Comparison of ENCODE assay signal across 12 cellular contexts in genomic region chr22:43159484-43160178, GRCh38. TPM values are rescaled to one million over a fixed set of nuclear protein-coding genes. Genes with fewer than 3 reads are reported as not detected.
A peak's percentile ranks its signal among the peaks of the same experiment; 100 is the strongest.
DNase-seq lines count a peak whose midpoint lies in the region; ATAC-seq and TF ChIP-seq lines count a peak whose summit lies in the region.
"Had no signal": no experiment of that assay in that cellular context is flagged by ENCODE, and none has a peak within 500 bp of the region (broad histone marks: within the 10 kb centered on the region; RNA-seq: fewer than 3 reads in every experiment).

No MANE protein-coding gene starts in this region.

- H3K27ac ChIP-seq in OCI-LY7 (ENCODE audit: low read depth, low read length, poor library complexity, severe bottlenecking): no peak overlapping the region
- H3K27ac ChIP-seq in suprapubic skin: no peak overlapping the region
- H3K27ac ChIP-seq in Karpas-422 (ENCODE audit: low read length): no peak overlapping the region
- H3K27ac ChIP-seq: thoracic aorta had no signal

- no peaks in the 10 kb centered on the region for H3K4me1 ChIP-seq in OCI-LY7 (ENCODE audit: insufficient read depth, low read length, poor library complexity, severe bottlenecking)
- peaks cover 75% of the 10 kb centered on the region for H3K4me1 ChIP-seq in suprapubic skin
- H3K4me1 ChIP-seq in Karpas-422 (ENCODE audit: low read length): no peaks in the 10 kb centered on the region

- intact Hi-C loops in OCI-LY7 (cut with micrococcal nuclease; ENCODE audit: unreplicated experiment): no loop called here

- H3K4me3 ChIP-seq in OCI-LY7 (ENCODE audit: low read depth, low read length, poor library complexity, severe bottlenecking): no peak overlapping the region
- H3K4me3 ChIP-seq in fibroblast of pulmonary artery (replicated peaks; ENCODE audit: low read depth, low read length): no peak overlapping the region
- no peak overlapping the region for H3K4me3 ChIP-seq in suprapubic skin
- no peak overlapping the region for H3K4me3 ChIP-seq in Karpas-422 (ENCODE audit: low read length)
- H3K4me3 ChIP-seq: thoracic aorta had no signal

- H3K4me2 ChIP-seq in OCI-LY7 (ENCODE audit: low read length): no peak overlapping the region
- H3K4me2 ChIP-seq in Karpas-422 (ENCODE audit: low read depth, low read length, poor library complexity, severe bottlenecking): no peak overlapping the region

- H3K9ac ChIP-seq in Karpas-422 (ENCODE audit: low read length): no peak overlapping the region

- no peaks in the 10 kb centered on the region for H3K27me3 ChIP-seq in suprapubic skin
- H3K27me3 ChIP-seq in Karpas-422 (ENCODE audit: low read length): no peaks in the 10 kb centered on the region

- TF ChIP-seq CTCF in OCI-LY7 (conservative IDR thresholded peaks at IDR 0.05; ENCODE audit: low read length) (peak; percentile 49), fibroblast of pulmonary artery (IDR thresholded peaks at IDR 0.05; ENCODE audit: low read length, missing control alignments) (peak; percentile 22), suprapubic skin (IDR thresholded peaks at IDR 0.05) (peak; percentile 23 to 56)

- no peak for TF ChIP-seq POLR2A in suprapubic skin (IDR thresholded peaks at IDR 0.05)

- H4K20me1 ChIP-seq in OCI-LY7 (ENCODE audit: insufficient read depth, low read length) (no peaks in the 10 kb centered on the region), Karpas-422 (ENCODE audit: insufficient read depth, low read depth, low read length) (no peaks in the 10 kb centered on the region)

- no peak for TF ChIP-seq EP300 in suprapubic skin (IDR thresholded peaks at IDR 0.05)

- no peak for ATAC-seq in HG03469 (IDR thresholded peaks at IDR 0.05; ENCODE audit: unreplicated experiment)
- ATAC-seq: activated T-cell treated with anti-CD3 and anti-CD28 coated beads, Interleukin-2, amount 50 U/mL, for 4 hours; effector memory CD8-positive, alpha-beta T cell had no signal

- BruUV-seq in OCI-LY7 (replicated peaks; lab: Mats Ljungman, UMichigan): no TSS peak

- 20% methylated on average over 2 of the region's 18 CpGs for WGBS in suprapubic skin

- H3K79me2 ChIP-seq in OCI-LY7 (ENCODE audit: insufficient read depth, low read depth, low read length) (no peaks in the 10 kb centered on the region), Karpas-422 (ENCODE audit: low read length) (no peaks in the 10 kb centered on the region)

- H2AFZ ChIP-seq in OCI-LY7 (ENCODE audit: low read length): no peak overlapping the region
- no peak overlapping the region for H2AFZ ChIP-seq in Karpas-422 (ENCODE audit: low read length)

- H3K36me3 ChIP-seq in OCI-LY7 (ENCODE audit: insufficient read depth, low read length) (no peaks in the 10 kb centered on the region), suprapubic skin (peaks cover 31% of the 10 kb centered on the region), Karpas-422 (ENCODE audit: insufficient read depth, low read length) (no peaks in the 10 kb centered on the region)

- CTCF ChIA-PET in OCI-LY7 (lab: Charles Lee; ENCODE audit: unreplicated experiment): no interaction called here

- H3K9me3 ChIP-seq in OCI-LY7 (ENCODE audit: low read length) (no peaks in the 10 kb centered on the region), suprapubic skin (no peaks in the 10 kb centered on the region), Karpas-422 (ENCODE audit: low read length) (no peaks in the 10 kb centered on the region)
- H3K9me3 ChIP-seq: thoracic aorta had no signal

- POLR2A ChIA-PET in OCI-LY7 (lab: Charles Lee): no interaction called here

- DNase-seq in NCI-H748 (lab: John Stamatoyannopoulos, UW; ENCODE audit: unreplicated experiment): peak; percentile 48
- no peak for DNase-seq in NCI-H748 treated with DMSO at 0.1 percent for 48 hours (lab: John Stamatoyannopoulos, UW)
- no peak for DNase-seq in OCI-LY7 (ENCODE audit: low spot score)
- DNase-seq in fibroblast of pulmonary artery (ENCODE audit: low read depth): peak; percentile 20
- DNase-seq in suprapubic skin (ENCODE audit: low spot score in 2 of 2): no peak
- no peak for DNase-seq in Karpas-422
- no peak for DNase-seq in NCI-H510A treated with DMSO at 0.1 percent for 48 hours (lab: John Stamatoyannopoulos, UW)
- DNase-seq: activated T-cell treated with anti-CD3 and anti-CD28 coated beads, Interleukin-2, amount 50 U/mL, for 4 hours; effector memory CD8-positive, alpha-beta T cell; NCI-H1092 treated with DMSO at 0.1 percent for 48 hours had no signal

- no peaks in the 10 kb centered on the region for H3K9me2 ChIP-seq in OCI-LY7 (ENCODE audit: insufficient read depth, low read length)
- no peaks in the 10 kb centered on the region for H3K9me2 ChIP-seq in Karpas-422 (replicated peaks; ENCODE audit: insufficient read depth, low read length)

RNA-seq across cellular contexts. Expression of gene TSPO, which starts 8.3 kb away (rescaled TPM):
- 47.1 and 59.6 TPM in 2 replicates for total RNA-seq in OCI-LY7 (2014; rRNA removed; shearing (Covaris generic))
- total RNA-seq in OCI-LY7 (2022) (55.5 and 69.9 TPM in 2 replicates), suprapubic skin (100 to 1,000 TPM; 346 to 897 (median 746) TPM)
- total RNA-seq in Karpas-422 (2014; rRNA removed; shearing (Covaris generic); ENCODE audit: low replicate concordance): 0.54 and 3.8 TPM in 2 replicates

RNA-seq across cellular contexts. Expression of gene MCAT, which starts 16.4 kb away (rescaled TPM):
- total RNA-seq in OCI-LY7 (2014; rRNA removed; shearing (Covaris generic)): 28.4 and 30.6 TPM in 2 replicates
- total RNA-seq in OCI-LY7 (2022) (23.1 and 33.2 TPM in 2 replicates), suprapubic skin (10 to 100 TPM; 21.1 to 38.0 (median 25.2) TPM)
- 15.0 and 29.5 TPM in 2 replicates for total RNA-seq in Karpas-422 (2014; rRNA removed; shearing (Covaris generic); ENCODE audit: low replicate concordance)

RNA-seq across cellular contexts. Expression of gene TTLL12, which starts 27.3 kb away (rescaled TPM):
- total RNA-seq in OCI-LY7 (2014; rRNA removed; shearing (Covaris generic)): 66.7 and 71.5 TPM in 2 replicates
- total RNA-seq in OCI-LY7 (2022) (62.6 and 66.5 TPM in 2 replicates), suprapubic skin (10 to 100 TPM; 43.6 to 93.9 (median 81.4) TPM)
- total RNA-seq in Karpas-422 (2014; rRNA removed; shearing (Covaris generic); ENCODE audit: low replicate concordance): 31.2 and 53.0 TPM in 2 replicates

RNA-seq across cellular contexts. Expression of gene BIK, which starts 49.1 kb away (rescaled TPM):
- total RNA-seq in OCI-LY7 (2014; rRNA removed; shearing (Covaris generic)): 104 and 143 TPM in 2 replicates
- total RNA-seq in OCI-LY7 (2022): 67.6 and 88.4 TPM in 2 replicates
- 10 to 100 TPM in 1 of 4 donors, 1 to 10 TPM in 3; 6.1 to 11.3 (median 7.3) TPM for total RNA-seq in suprapubic skin
- 0.71 TPM in 1 of 2 replicates, not detected in the other for total RNA-seq in Karpas-422 (2014; rRNA removed; shearing (Covaris generic); ENCODE audit: low replicate concordance)
- total RNA-seq: thoracic aorta had no signal

Comparison
In these comparisons a context has a peak if more than half of its experiments do, and no peak if none do; other contexts are left out.
1. DNase-seq: peak in NCI-H748 (single experiment) and fibroblast of pulmonary artery (single experiment); none in NCI-H748 treated with DMSO at 0.1 percent for 48 hours (single experiment), OCI-LY7 (single experiment), suprapubic skin (0 of 2), Karpas-422 (single experiment) and NCI-H510A treated with DMSO at 0.1 percent for 48 hours (single experiment).
2. RNA of gene TSPO, which starts 8.3 kb away (total RNA-seq): 346 to 897 TPM in suprapubic skin and 47.1 to 69.9 TPM in OCI-LY7; 0.54 to 3.8 TPM in Karpas-422; every median in the first group is over 10 times any median in the second.
3. Peak in every context shown above with its lines, with median percentiles within 50 percentile points of each other: CTCF ChIP-seq.